17 cellular contexts compared by ENCODE assay signal in the genomic region with DNA sequence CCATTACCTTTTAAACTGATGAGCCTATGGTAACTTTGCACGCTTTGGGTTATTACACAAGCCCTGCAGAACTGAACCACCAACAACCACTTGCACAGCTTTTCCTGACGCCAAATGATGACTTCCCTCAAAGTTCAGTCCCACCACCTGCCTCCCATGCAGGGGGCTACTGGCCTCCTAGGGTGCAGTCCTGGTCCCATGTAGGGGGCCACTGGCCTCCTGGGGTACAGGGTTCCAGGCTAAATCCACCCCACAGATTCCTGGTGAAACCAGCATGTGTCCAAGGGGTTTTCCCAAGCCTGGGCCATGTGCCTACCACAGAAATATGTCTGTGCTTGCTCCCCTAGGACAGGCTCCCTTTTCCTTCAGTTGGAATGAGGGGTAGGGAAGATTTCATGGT.
"Had no signal": no experiment of that assay in that cellular context is flagged by ENCODE, and none has a peak within 500 bp of the region (broad histone marks: within the 10 kb centered on the region; RNA-seq: fewer than 3 reads in every experiment).

No MANE protein-coding gene starts in this region.

- DNase-seq: Kasumi-1, MM.1S, NCI-H1436, NCI-H187, NCI-H2029, NCI-H2081 treated with DMSO at 0.1 percent for 48 hours, NCI-H2171, NCI-H226, NCI-H446, NCI-H510A, NCI-H69, NCI-H774, SHP77 treated with DMSO at 0.1 percent for 48 hours had no signal

- H3K27me3 ChIP-seq: SJCRH30 had no signal

- ATAC-seq: K562, SK-N-SH treated with all-trans-retinoic acid at 6 μM for 48 hours had no signal

- H3K4me1 ChIP-seq: SJCRH30 had no signal

- H3K4me3 ChIP-seq: K562, SJCRH30 had no signal

- H3K36me3 ChIP-seq: SJCRH30 had no signal

- H3K27ac ChIP-seq: KMS-11, SJCRH30 had no signal

- H3K9me3 ChIP-seq: SJCRH30 had no signal
